ENCODE assay signal across 1 cellular context in genomic region chr6:49979584-49979983, GRCh38.
TF ChIP-seq lines count a peak whose summit lies in the region.

No MANE protein-coding gene starts in this region.

TF ChIP-seq in WTC11, 78 proteins besides CTCF, POLR2A, EP300 and RAD21 (continued from another document):
- TF ChIP-seq, protein P1, sequence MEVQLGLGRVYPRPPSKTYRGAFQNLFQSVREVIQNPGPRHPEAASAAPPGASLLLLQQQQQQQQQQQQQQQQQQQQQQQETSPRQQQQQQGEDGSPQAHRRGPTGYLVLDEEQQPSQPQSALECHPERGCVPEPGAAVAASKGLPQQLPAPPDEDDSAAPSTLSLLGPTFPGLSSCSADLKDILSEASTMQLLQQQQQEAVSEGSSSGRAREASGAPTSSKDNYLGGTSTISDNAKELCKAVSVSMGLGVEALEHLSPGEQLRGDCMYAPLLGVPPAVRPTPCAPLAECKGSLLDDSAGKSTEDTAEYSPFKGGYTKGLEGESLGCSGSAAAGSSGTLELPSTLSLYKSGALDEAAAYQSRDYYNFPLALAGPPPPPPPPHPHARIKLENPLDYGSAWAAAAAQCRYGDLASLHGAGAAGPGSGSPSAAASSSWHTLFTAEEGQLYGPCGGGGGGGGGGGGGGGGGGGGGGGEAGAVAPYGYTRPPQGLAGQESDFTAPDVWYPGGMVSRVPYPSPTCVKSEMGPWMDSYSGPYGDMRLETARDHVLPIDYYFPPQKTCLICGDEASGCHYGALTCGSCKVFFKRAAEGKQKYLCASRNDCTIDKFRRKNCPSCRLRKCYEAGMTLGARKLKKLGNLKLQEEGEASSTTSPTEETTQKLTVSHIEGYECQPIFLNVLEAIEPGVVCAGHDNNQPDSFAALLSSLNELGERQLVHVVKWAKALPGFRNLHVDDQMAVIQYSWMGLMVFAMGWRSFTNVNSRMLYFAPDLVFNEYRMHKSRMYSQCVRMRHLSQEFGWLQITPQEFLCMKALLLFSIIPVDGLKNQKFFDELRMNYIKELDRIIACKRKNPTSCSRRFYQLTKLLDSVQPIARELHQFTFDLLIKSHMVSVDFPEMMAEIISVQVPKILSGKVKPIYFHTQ (CRISPR knock-in tag; IDR thresholded peaks at IDR 0.05), result no peak
TF ChIP-seq in WTC11: peak in this region for 0.
